8 cellular contexts compared by ENCODE assay signal in genomic region chr3:167691366-167691765, GRCh38. TPM values are rescaled to one million over a fixed set of nuclear protein-coding genes. Genes with fewer than 3 reads are reported as not detected.
DNase-seq lines count a peak whose midpoint lies in the region; ATAC-seq and TF ChIP-seq lines count a peak whose summit lies in the region.

No MANE protein-coding gene starts in this region.

- H3K27me3 Mint-ChIP-seq in CD4-positive, alpha-beta memory T cell = no peaks in the 10 kb centered on the region
- no peaks in the 10 kb centered on the region for H3K27me3 Mint-ChIP-seq in activated T-cell treated with anti-CD3 and anti-CD28 coated beads, Interleukin-2, amount 50 U/mL, for 24 hours

- peak; percentile 25 to 68 (median 36) for DNase-seq in CD4-positive, alpha-beta memory T cell
- DNase-seq in activated T-cell treated with anti-CD3 and anti-CD28 coated beads, Interleukin-2, amount 50 U/mL, for 24 hours = no peak
- no peak for DNase-seq in SKM-1 (lab: John Stamatoyannopoulos, UW; ENCODE audit: unreplicated experiment)
- DNase-seq in NCI-H526 (lab: John Stamatoyannopoulos, UW) = no peak
- DNase-seq in NCI-H1417 treated with DMSO at 0.1 percent for 48 hours (lab: John Stamatoyannopoulos, UW) = no peak
- no peak for DNase-seq in HEK293T (ENCODE audit: extremely low spot score)

- intact Hi-C loops in CD4-positive, alpha-beta memory T cell (cut with micrococcal nuclease) = loop anchor here (2.0 kb wide), 1 partner anchor 43 kb away; the partner anchor contains the start of genes PDCD10 and SERPINI1

- H3K4me3 ChIP-seq in CD4-positive, alpha-beta memory T cell (ENCODE audit: low read length in 2 of 2) = no peak overlapping the region

- POLR2A ChIA-PET in CD4-positive, alpha-beta memory T cell (lab: Charles Lee; ENCODE audit: partially characterized antibody) = interaction anchor here (1.3 kb wide), 1 partner anchor 44 kb away, joined by 7 read pairs; the partner anchor contains the start of gene SERPINI1
- POLR2A ChIA-PET in HEK293T (lab: Yijun Ruan, JAX) = no interaction called here

- no peaks in the 10 kb centered on the region for H3K27me3 ChIP-seq in CD4-positive, alpha-beta memory T cell (ENCODE audit: insufficient read depth, low read length)

- no peaks in the 10 kb centered on the region for H3K9me3 Mint-ChIP-seq in CD4-positive, alpha-beta memory T cell
- no peaks in the 10 kb centered on the region for H3K9me3 Mint-ChIP-seq in activated T-cell treated with anti-CD3 and anti-CD28 coated beads, Interleukin-2, amount 50 U/mL, for 24 hours

- peak overlapping the region; percentile 54 to 85 (median 73) for H3K27ac Mint-ChIP-seq in CD4-positive, alpha-beta memory T cell
- peak overlapping the region; percentile 80 for H3K27ac Mint-ChIP-seq in activated T-cell treated with anti-CD3 and anti-CD28 coated beads, Interleukin-2, amount 50 U/mL, for 24 hours

- peaks cover 16% of the 10 kb centered on the region for H3K4me1 ChIP-seq in CD4-positive, alpha-beta memory T cell (ENCODE audit: insufficient read depth, low read length)

- peaks cover 25 to 49% of the 10 kb centered on the region in 2 donors for H3K36me3 Mint-ChIP-seq in CD4-positive, alpha-beta memory T cell
- peaks cover 83% of the 10 kb centered on the region for H3K36me3 Mint-ChIP-seq in activated T-cell treated with anti-CD3 and anti-CD28 coated beads, Interleukin-2, amount 50 U/mL, for 24 hours (ENCODE audit: low read depth)

- H3K4me1 Mint-ChIP-seq in CD4-positive, alpha-beta memory T cell = peaks cover 19 to 39% (median 23%) of the 10 kb centered on the region in 4 donors
- peaks cover 39% of the 10 kb centered on the region for H3K4me1 Mint-ChIP-seq in activated T-cell treated with anti-CD3 and anti-CD28 coated beads, Interleukin-2, amount 50 U/mL, for 24 hours (ENCODE audit: low read depth)

- no peaks in the 10 kb centered on the region for H3K9me3 ChIP-seq in CD4-positive, alpha-beta memory T cell (ENCODE audit: control insufficient read depth in 1 of 2, low read length in 2 of 2)

- peak; percentile 100 for ATAC-seq in GM19452 (IDR thresholded peaks at IDR 0.05; ENCODE audit: unreplicated experiment)
- peak; percentile 100 for ATAC-seq in HG03439 (IDR thresholded peaks at IDR 0.05; ENCODE audit: unreplicated experiment)

- H3K27ac ChIP-seq in CD4-positive, alpha-beta memory T cell (ENCODE audit: low read depth, low read length) = no peak overlapping the region

- H3K4me3 Mint-ChIP-seq in CD4-positive, alpha-beta memory T cell = peak overlapping the region in 3 of 8 donors; percentile 7 to 29 (median 12)
- H3K4me3 Mint-ChIP-seq in activated T-cell treated with anti-CD3 and anti-CD28 coated beads, Interleukin-2, amount 50 U/mL, for 24 hours = no peak overlapping the region

- CTCF ChIA-PET in CD4-positive, alpha-beta memory T cell (lab: Charles Lee; ENCODE audit: partially characterized antibody) = interaction anchor here (0.8 to 1.4 kb wide), 5 partner anchors 9 to 50 kb away, joined by 3 read pairs; no protein-coding TSS in a partner anchor
- CTCF ChIA-PET in HEK293T (lab: Yijun Ruan, JAX) = interaction anchor here (0.5 kb wide), 1 partner anchor 58 kb away, joined by 3 read pairs; no protein-coding TSS in a partner anchor

- H3K36me3 ChIP-seq in CD4-positive, alpha-beta memory T cell (ENCODE audit: insufficient read depth, low read length) = peaks cover 25% of the 10 kb centered on the region

TF ChIP-seq in HEK293T, 16 proteins besides CTCF, POLR2A, EP300 and RAD21:
- TF ChIP-seq SUZ12 (IDR thresholded peaks at IDR 0.05) (no peak), HDGF (IDR thresholded peaks at IDR 0.05; ENCODE audit: borderline replicate concordance) (no peak), FOXA1 (IDR thresholded peaks at IDR 0.05) (no peak), ELF4 (IDR thresholded peaks at IDR 0.05) (no peak), ARNT (IDR thresholded peaks at IDR 0.05) (no peak)

RNA-seq across cellular contexts. Expression of gene WDR49, which starts 37.6 kb away (rescaled TPM):
- total RNA-seq in CD4-positive, alpha-beta memory T cell = under 1 TPM in 1 of 2 experiments, not detected in 1; 0.53 TPM
- polyA plus RNA-seq in CD4-positive, alpha-beta memory T cell = not detected

RNA-seq across cellular contexts. Expression of gene PDCD10, which starts 43.3 kb away (rescaled TPM):
- total RNA-seq in CD4-positive, alpha-beta memory T cell = 10 to 100 TPM; 43.8 to 50.0 TPM
- 100 to 1,000 TPM; 105 to 133 TPM for polyA plus RNA-seq in CD4-positive, alpha-beta memory T cell

RNA-seq across cellular contexts. Expression of gene SERPINI1, which starts 44.2 kb away (rescaled TPM):
- total RNA-seq in CD4-positive, alpha-beta memory T cell = 1 to 10 TPM; 4.3 to 4.9 TPM
- 10 to 100 TPM; 14.7 to 16.9 TPM for polyA plus RNA-seq in CD4-positive, alpha-beta memory T cell

Comparison
In these comparisons a context has a peak if more than half of its experiments do, and no peak if none do; other contexts are left out.
1. DNase-seq: peak in CD4-positive, alpha-beta memory T cell (5 of 5); none in activated T-cell treated with anti-CD3 and anti-CD28 coated beads, Interleukin-2, amount 50 U/mL, for 24 hours (single experiment), SKM-1 (single experiment), NCI-H526 (0 of 2), NCI-H1417 treated with DMSO at 0.1 percent for 48 hours (single experiment) and HEK293T (single experiment).